8 cellular contexts compared by ENCODE assay signal in genomic region chr3:169774186-169774585, GRCh38. TPM values are rescaled to one million over a fixed set of nuclear protein-coding genes. Genes with fewer than 3 reads are reported as not detected.
DNase-seq lines count a peak whose midpoint lies in the region; ATAC-seq and TF ChIP-seq lines count a peak whose summit lies in the region.

No MANE protein-coding gene starts in this region.

- H3K9me3 Mint-ChIP-seq in activated naive CD4-positive, alpha-beta T cell treated with anti-CD3 and anti-CD28 coated beads, Interleukin-2, amount 50 U/mL, for 24 hours = no peaks in the 10 kb centered on the region
- H3K9me3 Mint-ChIP-seq in type B pancreatic cell = no peaks in the 10 kb centered on the region

- no peak for TF ChIP-seq CTCF in liver (IDR thresholded peaks at IDR 0.05; ENCODE audit: low read depth, low read length, missing input control)
- TF ChIP-seq CTCF in type B pancreatic cell (conservative IDR thresholded peaks at IDR 0.05) = no peak

- no peaks in the 10 kb centered on the region for H3K27me3 Mint-ChIP-seq in activated naive CD4-positive, alpha-beta T cell treated with anti-CD3 and anti-CD28 coated beads, Interleukin-2, amount 50 U/mL, for 24 hours
- H3K27me3 Mint-ChIP-seq in type B pancreatic cell = peaks cover 12% of the 10 kb centered on the region

- H3K4me3 Mint-ChIP-seq in activated naive CD4-positive, alpha-beta T cell treated with anti-CD3 and anti-CD28 coated beads, Interleukin-2, amount 50 U/mL, for 24 hours = peak overlapping the region; percentile 100
- peak overlapping the region; percentile 100 for H3K4me3 Mint-ChIP-seq in type B pancreatic cell

- ATAC-seq in GM18868 (IDR thresholded peaks at IDR 0.05; ENCODE audit: unreplicated experiment) (no peak), left colon (no peak)

- H3K27ac Mint-ChIP-seq in activated naive CD4-positive, alpha-beta T cell treated with anti-CD3 and anti-CD28 coated beads, Interleukin-2, amount 50 U/mL, for 24 hours = peak overlapping the region; percentile 100
- peak overlapping the region; percentile 99 for H3K27ac Mint-ChIP-seq in type B pancreatic cell

- DNase-seq in activated naive CD4-positive, alpha-beta T cell treated with anti-CD3 and anti-CD28 coated beads, Interleukin-2, amount 50 U/mL, for 16 hours = no peak
- no peak for DNase-seq in adipocyte (ENCODE audit: low read depth)
- DNase-seq in type B pancreatic cell (ENCODE audit: extremely low spot score, unreplicated experiment) = no peak
- DNase-seq in COLO829 (ENCODE audit: low spot score) = no peak
- DNase-seq in left colon = no peak

- peaks cover 47% of the 10 kb centered on the region for H3K36me3 ChIP-seq in adipocyte (ENCODE audit: control insufficient read depth, insufficient read depth, low read length, severe bottlenecking)
- H3K36me3 ChIP-seq in liver (ENCODE audit: control insufficient read depth in 4 of 4, insufficient read depth in 3 of 4, low read depth in 1 of 4, low read length in 3 of 4) = peaks cover 3 to 28% (median 14%) of the 10 kb centered on the region in 4 donors

- H3K27ac ChIP-seq in liver (ENCODE audit: low read depth in 1 of 2, low read length in 2 of 2) = no peak overlapping the region

- H3K4me3 ChIP-seq in adipocyte (ENCODE audit: low read length) (peak overlapping the region; percentile 90), liver (ENCODE audit: low read depth in 1 of 3, low read length in 3 of 3) (peak overlapping the region in 2 of 3 donors; percentile 68 to 74)

- intact Hi-C loops in left colon (cut with DNase I, micrococcal nuclease) = no loop called here

- H3K4me1 ChIP-seq in adipocyte (ENCODE audit: control insufficient read depth, insufficient read depth, low read length) (peaks cover 19% of the 10 kb centered on the region), liver (ENCODE audit: control insufficient read depth in 4 of 4, insufficient read depth in 4 of 4, low read length in 3 of 4) (peaks cover 0 to 37% (median 19%) of the 10 kb centered on the region in 4 donors)

- H3K36me3 Mint-ChIP-seq in activated naive CD4-positive, alpha-beta T cell treated with anti-CD3 and anti-CD28 coated beads, Interleukin-2, amount 50 U/mL, for 24 hours = peaks cover 18% of the 10 kb centered on the region
- H3K36me3 Mint-ChIP-seq in type B pancreatic cell = peaks cover 27% of the 10 kb centered on the region

- TF ChIP-seq RAD21 in liver (IDR thresholded peaks at IDR 0.05) = no peak

- no peaks in the 10 kb centered on the region for H3K9me3 ChIP-seq in adipocyte (ENCODE audit: control insufficient read depth, low read length)
- no peaks in the 10 kb centered on the region for H3K9me3 ChIP-seq in liver (ENCODE audit: control insufficient read depth in 4 of 4, low read length in 3 of 4)

- peaks cover 53% of the 10 kb centered on the region for H3K4me1 Mint-ChIP-seq in activated naive CD4-positive, alpha-beta T cell treated with anti-CD3 and anti-CD28 coated beads, Interleukin-2, amount 50 U/mL, for 24 hours
- peaks cover 29% of the 10 kb centered on the region for H3K4me1 Mint-ChIP-seq in type B pancreatic cell (ENCODE audit: unreplicated experiment)

- H3K27me3 ChIP-seq in adipocyte (replicated peaks; ENCODE audit: control insufficient read depth, insufficient read depth, low read length) = no peaks in the 10 kb centered on the region
- H3K27me3 ChIP-seq in liver (ENCODE audit: control insufficient read depth in 4 of 4, insufficient read depth in 4 of 4, low read length in 3 of 4) = no peaks in the 10 kb centered on the region

- H3K9ac ChIP-seq in adipocyte (ENCODE audit: low read length) = peak overlapping the region; percentile 96
- H3K9ac ChIP-seq in liver (ENCODE audit: low read depth in 1 of 2, low read length in 2 of 2) = peak overlapping the region; percentile 12 to 79

- 54% methylated on average over 5 of the region's 5 CpGs for WGBS in liver

TF ChIP-seq in liver, 16 proteins besides CTCF, POLR2A, EP300 and RAD21:
- TF ChIP-seq JUND (IDR thresholded peaks at IDR 0.05) (no peak), REST (IDR thresholded peaks at IDR 0.05) (no peak), HNF4G (IDR thresholded peaks at IDR 0.05) (no peak), HNF4A (conservative IDR thresholded peaks at IDR 0.05) (no peak), MAX (IDR thresholded peaks at IDR 0.05) (no peak), SP1 (IDR thresholded peaks at IDR 0.05) (no peak), GABPA (IDR thresholded peaks at IDR 0.05 in 1 of 2, conservative IDR thresholded peaks at IDR 0.05 in 1 of 2) (no peak), TAF1 (conservative IDR thresholded peaks at IDR 0.05) (no peak), RXRA (IDR thresholded peaks at IDR 0.05) (no peak), FOXA1 (IDR thresholded peaks at IDR 0.05) (no peak), ATF3 (IDR thresholded peaks at IDR 0.05) (no peak), EGR1 (IDR thresholded peaks at IDR 0.05; ENCODE audit: low read depth in 2 of 2) (no peak), YY1 (IDR thresholded peaks at IDR 0.05) (no peak), NR2F2 (IDR thresholded peaks at IDR 0.05) (no peak)
- TF ChIP-seq, protein P1, sequence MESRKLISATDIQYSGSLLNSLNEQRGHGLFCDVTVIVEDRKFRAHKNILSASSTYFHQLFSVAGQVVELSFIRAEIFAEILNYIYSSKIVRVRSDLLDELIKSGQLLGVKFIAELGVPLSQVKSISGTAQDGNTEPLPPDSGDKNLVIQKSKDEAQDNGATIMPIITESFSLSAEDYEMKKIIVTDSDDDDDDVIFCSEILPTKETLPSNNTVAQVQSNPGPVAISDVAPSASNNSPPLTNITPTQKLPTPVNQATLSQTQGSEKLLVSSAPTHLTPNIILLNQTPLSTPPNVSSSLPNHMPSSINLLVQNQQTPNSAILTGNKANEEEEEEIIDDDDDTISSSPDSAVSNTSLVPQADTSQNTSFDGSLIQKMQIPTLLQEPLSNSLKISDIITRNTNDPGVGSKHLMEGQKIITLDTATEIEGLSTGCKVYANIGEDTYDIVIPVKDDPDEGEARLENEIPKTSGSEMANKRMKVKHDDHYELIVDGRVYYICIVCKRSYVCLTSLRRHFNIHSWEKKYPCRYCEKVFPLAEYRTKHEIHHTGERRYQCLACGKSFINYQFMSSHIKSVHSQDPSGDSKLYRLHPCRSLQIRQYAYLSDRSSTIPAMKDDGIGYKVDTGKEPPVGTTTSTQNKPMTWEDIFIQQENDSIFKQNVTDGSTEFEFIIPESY (IDR thresholded peaks at IDR 0.05) = no peak
TF ChIP-seq in liver: peak in this region for 0.

RNA-seq across cellular contexts. Expression of gene MYNN, which starts 1.0 kb away (rescaled TPM):
- total RNA-seq in liver (10 to 100 TPM; 11.3 to 11.6 TPM), type B pancreatic cell (ENCODE audit: low replicate concordance) (15.7 and 18.2 TPM in 2 replicates), left colon (10 to 100 TPM; 10.3 to 12.0 TPM)
- polyA plus RNA-seq in liver = 1 to 10 TPM; 4.2 to 6.9 TPM

RNA-seq across cellular contexts. Expression of gene ACTRT3, which starts 4.8 kb away (rescaled TPM):
- 1 to 10 TPM; 1.3 to 2.3 TPM for total RNA-seq in liver
- 1 to 10 TPM; 1.4 to 1.7 TPM for polyA plus RNA-seq in liver
- total RNA-seq in type B pancreatic cell (ENCODE audit: low replicate concordance) = 1.8 and 2.1 TPM in 2 replicates
- 1 to 10 TPM; 1.1 to 1.5 TPM for total RNA-seq in left colon

RNA-seq across cellular contexts. Expression of gene TERC, which starts 9.3 kb away (rescaled TPM):
- total RNA-seq in liver (100 to 1,000 TPM in 1 of 2 donors, 10 to 100 TPM in 1; 55.1 to 207 TPM), type B pancreatic cell (ENCODE audit: low replicate concordance) (2.3 and 11.7 TPM in 2 replicates), left colon (1 to 10 TPM in 1 of 2 donors, not detected in 1; 4.8 TPM)
- polyA plus RNA-seq in liver = under 1 TPM in 1 of 2 donors, not detected in 1; 0.85 TPM

RNA-seq across cellular contexts. Expression of gene LRRIQ4, which starts 38.5 kb away (rescaled TPM):
- total RNA-seq in liver (under 1 TPM in 1 of 2 donors, not detected in 1; 0.09 TPM), type B pancreatic cell (ENCODE audit: low replicate concordance) (not detected in 2 replicates), left colon (under 1 TPM in 1 of 2 donors, not detected in 1; 0.22 TPM)
- polyA plus RNA-seq in liver = not detected

RNA-seq across cellular contexts. Expression of gene LRRC34, which starts 38.5 kb away (rescaled TPM):
- 1 to 10 TPM in 1 of 2 donors, under 1 TPM in 1; 0.42 to 2.8 TPM for total RNA-seq in liver
- polyA plus RNA-seq in liver = 1 to 10 TPM in 1 of 2 donors, under 1 TPM in 1; 0.22 to 1.3 TPM
- total RNA-seq in type B pancreatic cell (ENCODE audit: low replicate concordance) = 2.7 and 4.0 TPM in 2 replicates
- total RNA-seq in left colon = under 1 TPM; 0.24 to 0.39 TPM
